ENCODE assay signal across 2 cellular contexts in the genomic region with DNA sequence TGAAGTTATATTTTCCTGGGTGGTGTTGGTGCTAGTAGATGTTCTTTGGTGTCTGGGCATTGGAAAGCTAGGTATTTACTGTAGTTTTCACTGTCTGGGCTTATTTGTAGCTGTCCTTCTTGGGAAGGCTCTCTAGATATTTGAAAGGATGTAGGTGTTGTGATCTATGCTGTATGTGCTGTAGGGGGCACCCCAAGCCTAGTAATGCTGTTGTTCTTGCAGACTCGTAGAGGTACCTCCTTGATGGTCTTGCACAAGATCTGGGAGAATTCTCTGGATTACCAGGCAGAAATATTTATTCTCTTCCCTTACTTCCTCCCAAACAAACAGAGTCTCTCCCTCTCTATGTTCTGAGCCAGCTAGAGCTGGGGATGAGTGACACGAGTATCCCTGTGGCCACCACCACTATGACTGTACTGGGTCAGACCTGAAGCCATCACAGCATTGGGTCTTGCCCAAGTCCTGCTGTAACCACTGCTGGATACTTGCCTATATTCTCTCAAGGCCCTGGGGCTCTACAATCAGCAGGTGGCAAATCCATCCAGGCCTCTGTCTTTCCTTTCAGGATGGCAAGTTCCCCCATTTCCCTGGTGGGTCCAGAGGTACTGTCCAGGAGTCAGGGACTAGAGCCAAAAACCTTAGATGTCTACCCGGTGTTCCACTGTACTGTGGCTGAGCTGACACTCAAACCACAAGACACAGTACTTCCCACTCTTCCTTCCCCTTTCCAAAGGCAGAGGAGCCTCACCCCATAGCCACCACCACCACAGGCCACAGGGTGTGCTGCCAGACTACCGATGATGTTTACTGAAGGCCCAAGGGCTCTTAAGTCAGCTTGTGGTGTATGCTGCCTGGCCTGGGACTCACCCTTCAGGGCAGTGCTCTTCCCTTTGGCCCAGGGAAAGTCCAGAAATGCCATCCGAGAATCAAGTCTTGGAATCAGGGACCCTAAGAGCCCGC.
TF ChIP-seq lines count a peak whose summit lies in the region.

No MANE protein-coding gene starts in this region.

TF ChIP-seq in IMR-90, 13 proteins besides CTCF, POLR2A, EP300 and RAD21:
- TF ChIP-seq SMC3 (IDR thresholded peaks at IDR 0.05; ENCODE audit: low read depth, low read length) (peak; percentile 65), MXI1 (IDR thresholded peaks at IDR 0.05; ENCODE audit: borderline replicate concordance, low read depth, low read length) (no peak), CEBPB (IDR thresholded peaks at IDR 0.05; ENCODE audit: low read depth, low read length) (peak; percentile 92)

TF ChIP-seq in neural cell, 6 proteins besides CTCF, POLR2A, EP300 and RAD21:
- no peak for TF ChIP-seq MXI1 (conservative IDR thresholded peaks at IDR 0.05; ENCODE audit: poor library complexity, severe bottlenecking)
- TF ChIP-seq EZH2 (IDR thresholded peaks at IDR 0.05; ENCODE audit: borderline replicate concordance, insufficient read depth, low read length, poor library complexity, severe bottlenecking), result no peak
- no peak for TF ChIP-seq TAF1 (IDR thresholded peaks at IDR 0.05; ENCODE audit: low read depth)
- TF ChIP-seq SMC3 (conservative IDR thresholded peaks at IDR 0.05; ENCODE audit: poor library complexity), result peak; percentile 66
